Comparison of ENCODE assay signal across 2 cellular contexts in the genomic region with DNA sequence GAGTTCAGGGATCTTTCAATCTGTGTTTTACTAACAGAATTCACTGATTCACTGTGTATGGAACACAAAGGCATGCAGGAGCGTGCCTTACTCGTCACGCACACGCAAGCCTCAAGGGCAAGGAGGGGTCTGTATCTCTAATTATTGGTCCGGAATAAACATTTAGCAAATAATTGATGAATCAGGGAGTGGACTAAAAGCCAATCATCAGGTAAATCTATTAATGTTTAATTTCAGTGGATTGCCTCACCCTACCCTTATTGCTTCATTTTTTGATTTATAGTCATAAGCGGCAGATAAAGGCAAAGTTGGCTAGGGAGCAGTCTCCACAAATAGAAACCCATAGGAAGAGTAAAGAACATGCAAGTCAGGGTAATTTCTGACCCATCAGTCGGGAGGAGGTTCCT.
A peak's percentile ranks its signal among the peaks of the same experiment; 100 is the strongest.
TF ChIP-seq lines count a peak whose summit lies in the region.

No MANE protein-coding gene starts in this region.

TF ChIP-seq in liver, 16 proteins besides CTCF, POLR2A, EP300 and RAD21:
- peak; percentile 59 for TF ChIP-seq YY1 (IDR thresholded peaks at IDR 0.05)
- peak in 1 of 2 donors; percentile 17 for TF ChIP-seq GABPA (IDR thresholded peaks at IDR 0.05 in 1 of 2, conservative IDR thresholded peaks at IDR 0.05 in 1 of 2)
- TF ChIP-seq FOXA2 (IDR thresholded peaks at IDR 0.05), result peak; percentile 38
- peak; percentile 42 to 73 for TF ChIP-seq HNF4A (conservative IDR thresholded peaks at IDR 0.05)
- peak in 1 of 2 donors; percentile 80 for TF ChIP-seq RXRA (IDR thresholded peaks at IDR 0.05)
- TF ChIP-seq SP1 (IDR thresholded peaks at IDR 0.05), result peak; percentile 73
- TF ChIP-seq, protein P1, sequence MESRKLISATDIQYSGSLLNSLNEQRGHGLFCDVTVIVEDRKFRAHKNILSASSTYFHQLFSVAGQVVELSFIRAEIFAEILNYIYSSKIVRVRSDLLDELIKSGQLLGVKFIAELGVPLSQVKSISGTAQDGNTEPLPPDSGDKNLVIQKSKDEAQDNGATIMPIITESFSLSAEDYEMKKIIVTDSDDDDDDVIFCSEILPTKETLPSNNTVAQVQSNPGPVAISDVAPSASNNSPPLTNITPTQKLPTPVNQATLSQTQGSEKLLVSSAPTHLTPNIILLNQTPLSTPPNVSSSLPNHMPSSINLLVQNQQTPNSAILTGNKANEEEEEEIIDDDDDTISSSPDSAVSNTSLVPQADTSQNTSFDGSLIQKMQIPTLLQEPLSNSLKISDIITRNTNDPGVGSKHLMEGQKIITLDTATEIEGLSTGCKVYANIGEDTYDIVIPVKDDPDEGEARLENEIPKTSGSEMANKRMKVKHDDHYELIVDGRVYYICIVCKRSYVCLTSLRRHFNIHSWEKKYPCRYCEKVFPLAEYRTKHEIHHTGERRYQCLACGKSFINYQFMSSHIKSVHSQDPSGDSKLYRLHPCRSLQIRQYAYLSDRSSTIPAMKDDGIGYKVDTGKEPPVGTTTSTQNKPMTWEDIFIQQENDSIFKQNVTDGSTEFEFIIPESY (IDR thresholded peaks at IDR 0.05), result peak; percentile 57
- peak; percentile 49 to 74 for TF ChIP-seq JUND (IDR thresholded peaks at IDR 0.05)
- peak in 1 of 2 donors; percentile 38 for TF ChIP-seq EGR1 (IDR thresholded peaks at IDR 0.05; ENCODE audit: low read depth in 2 of 2)
- no peak for TF ChIP-seq FOXA1 (IDR thresholded peaks at IDR 0.05)
- no peak for TF ChIP-seq TAF1 (conservative IDR thresholded peaks at IDR 0.05)
- TF ChIP-seq, protein P2, sequence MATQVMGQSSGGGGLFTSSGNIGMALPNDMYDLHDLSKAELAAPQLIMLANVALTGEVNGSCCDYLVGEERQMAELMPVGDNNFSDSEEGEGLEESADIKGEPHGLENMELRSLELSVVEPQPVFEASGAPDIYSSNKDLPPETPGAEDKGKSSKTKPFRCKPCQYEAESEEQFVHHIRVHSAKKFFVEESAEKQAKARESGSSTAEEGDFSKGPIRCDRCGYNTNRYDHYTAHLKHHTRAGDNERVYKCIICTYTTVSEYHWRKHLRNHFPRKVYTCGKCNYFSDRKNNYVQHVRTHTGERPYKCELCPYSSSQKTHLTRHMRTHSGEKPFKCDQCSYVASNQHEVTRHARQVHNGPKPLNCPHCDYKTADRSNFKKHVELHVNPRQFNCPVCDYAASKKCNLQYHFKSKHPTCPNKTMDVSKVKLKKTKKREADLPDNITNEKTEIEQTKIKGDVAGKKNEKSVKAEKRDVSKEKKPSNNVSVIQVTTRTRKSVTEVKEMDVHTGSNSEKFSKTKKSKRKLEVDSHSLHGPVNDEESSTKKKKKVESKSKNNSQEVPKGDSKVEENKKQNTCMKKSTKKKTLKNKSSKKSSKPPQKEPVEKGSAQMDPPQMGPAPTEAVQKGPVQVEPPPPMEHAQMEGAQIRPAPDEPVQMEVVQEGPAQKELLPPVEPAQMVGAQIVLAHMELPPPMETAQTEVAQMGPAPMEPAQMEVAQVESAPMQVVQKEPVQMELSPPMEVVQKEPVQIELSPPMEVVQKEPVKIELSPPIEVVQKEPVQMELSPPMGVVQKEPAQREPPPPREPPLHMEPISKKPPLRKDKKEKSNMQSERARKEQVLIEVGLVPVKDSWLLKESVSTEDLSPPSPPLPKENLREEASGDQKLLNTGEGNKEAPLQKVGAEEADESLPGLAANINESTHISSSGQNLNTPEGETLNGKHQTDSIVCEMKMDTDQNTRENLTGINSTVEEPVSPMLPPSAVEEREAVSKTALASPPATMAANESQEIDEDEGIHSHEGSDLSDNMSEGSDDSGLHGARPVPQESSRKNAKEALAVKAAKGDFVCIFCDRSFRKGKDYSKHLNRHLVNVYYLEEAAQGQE (IDR thresholded peaks at IDR 0.05), result peak; percentile 74
- no peak for TF ChIP-seq NR2F2 (IDR thresholded peaks at IDR 0.05)
- TF ChIP-seq HNF4G (IDR thresholded peaks at IDR 0.05), result no peak
- TF ChIP-seq, protein P3, sequence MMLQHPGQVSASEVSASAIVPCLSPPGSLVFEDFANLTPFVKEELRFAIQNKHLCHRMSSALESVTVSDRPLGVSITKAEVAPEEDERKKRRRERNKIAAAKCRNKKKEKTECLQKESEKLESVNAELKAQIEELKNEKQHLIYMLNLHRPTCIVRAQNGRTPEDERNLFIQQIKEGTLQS (IDR thresholded peaks at IDR 0.05), result peak; percentile 76
- TF ChIP-seq, protein P4, sequence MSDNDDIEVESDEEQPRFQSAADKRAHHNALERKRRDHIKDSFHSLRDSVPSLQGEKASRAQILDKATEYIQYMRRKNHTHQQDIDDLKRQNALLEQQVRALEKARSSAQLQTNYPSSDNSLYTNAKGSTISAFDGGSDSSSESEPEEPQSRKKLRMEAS (IDR thresholded peaks at IDR 0.05), result peak; percentile 48

TF ChIP-seq in HepG2, 621 proteins besides CTCF, POLR2A, EP300 and RAD21:
- TF ChIP-seq FOXA1 (IDR thresholded peaks at IDR 0.05) (no peak), FOXA1 (CRISPR knock-in tag; IDR thresholded peaks at IDR 0.05) (no peak), NPAS2 (CRISPR knock-in tag; IDR thresholded peaks at IDR 0.05; ENCODE audit: borderline replicate concordance) (no peak), MEIS1 (CRISPR knock-in tag; IDR thresholded peaks at IDR 0.05; ENCODE audit: borderline replicate concordance) (no peak), RFXAP (CRISPR knock-in tag; IDR thresholded peaks at IDR 0.05; ENCODE audit: borderline replicate concordance) (no peak), NR2F1 (CRISPR knock-in tag; IDR thresholded peaks at IDR 0.05) (no peak), ZNF615 (CRISPR knock-in tag; IDR thresholded peaks at IDR 0.05; ENCODE audit: borderline replicate concordance) (no peak), ZNF234 (CRISPR knock-in tag; conservative IDR thresholded peaks at IDR 0.05) (no peak), MAFK (conservative IDR thresholded peaks at IDR 0.05 in 1 of 2, IDR thresholded peaks at IDR 0.05 in 1 of 2; ENCODE audit: low read length in 2 of 2) (no peak)
- TF ChIP-seq, protein P5, sequence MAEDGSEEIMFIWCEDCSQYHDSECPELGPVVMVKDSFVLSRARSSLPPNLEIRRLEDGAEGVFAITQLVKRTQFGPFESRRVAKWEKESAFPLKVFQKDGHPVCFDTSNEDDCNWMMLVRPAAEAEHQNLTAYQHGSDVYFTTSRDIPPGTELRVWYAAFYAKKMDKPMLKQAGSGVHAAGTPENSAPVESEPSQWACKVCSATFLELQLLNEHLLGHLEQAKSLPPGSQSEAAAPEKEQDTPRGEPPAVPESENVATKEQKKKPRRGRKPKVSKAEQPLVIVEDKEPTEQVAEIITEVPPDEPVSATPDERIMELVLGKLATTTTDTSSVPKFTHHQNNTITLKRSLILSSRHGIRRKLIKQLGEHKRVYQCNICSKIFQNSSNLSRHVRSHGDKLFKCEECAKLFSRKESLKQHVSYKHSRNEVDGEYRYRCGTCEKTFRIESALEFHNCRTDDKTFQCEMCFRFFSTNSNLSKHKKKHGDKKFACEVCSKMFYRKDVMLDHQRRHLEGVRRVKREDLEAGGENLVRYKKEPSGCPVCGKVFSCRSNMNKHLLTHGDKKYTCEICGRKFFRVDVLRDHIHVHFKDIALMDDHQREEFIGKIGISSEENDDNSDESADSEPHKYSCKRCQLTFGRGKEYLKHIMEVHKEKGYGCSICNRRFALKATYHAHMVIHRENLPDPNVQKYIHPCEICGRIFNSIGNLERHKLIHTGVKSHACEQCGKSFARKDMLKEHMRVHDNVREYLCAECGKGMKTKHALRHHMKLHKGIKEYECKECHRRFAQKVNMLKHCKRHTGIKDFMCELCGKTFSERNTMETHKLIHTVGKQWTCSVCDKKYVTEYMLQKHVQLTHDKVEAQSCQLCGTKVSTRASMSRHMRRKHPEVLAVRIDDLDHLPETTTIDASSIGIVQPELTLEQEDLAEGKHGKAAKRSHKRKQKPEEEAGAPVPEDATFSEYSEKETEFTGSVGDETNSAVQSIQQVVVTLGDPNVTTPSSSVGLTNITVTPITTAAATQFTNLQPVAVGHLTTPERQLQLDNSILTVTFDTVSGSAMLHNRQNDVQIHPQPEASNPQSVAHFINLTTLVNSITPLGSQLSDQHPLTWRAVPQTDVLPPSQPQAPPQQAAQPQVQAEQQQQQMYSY (CRISPR knock-in tag; IDR thresholded peaks at IDR 0.05), result no peak
- TF ChIP-seq, protein P6, sequence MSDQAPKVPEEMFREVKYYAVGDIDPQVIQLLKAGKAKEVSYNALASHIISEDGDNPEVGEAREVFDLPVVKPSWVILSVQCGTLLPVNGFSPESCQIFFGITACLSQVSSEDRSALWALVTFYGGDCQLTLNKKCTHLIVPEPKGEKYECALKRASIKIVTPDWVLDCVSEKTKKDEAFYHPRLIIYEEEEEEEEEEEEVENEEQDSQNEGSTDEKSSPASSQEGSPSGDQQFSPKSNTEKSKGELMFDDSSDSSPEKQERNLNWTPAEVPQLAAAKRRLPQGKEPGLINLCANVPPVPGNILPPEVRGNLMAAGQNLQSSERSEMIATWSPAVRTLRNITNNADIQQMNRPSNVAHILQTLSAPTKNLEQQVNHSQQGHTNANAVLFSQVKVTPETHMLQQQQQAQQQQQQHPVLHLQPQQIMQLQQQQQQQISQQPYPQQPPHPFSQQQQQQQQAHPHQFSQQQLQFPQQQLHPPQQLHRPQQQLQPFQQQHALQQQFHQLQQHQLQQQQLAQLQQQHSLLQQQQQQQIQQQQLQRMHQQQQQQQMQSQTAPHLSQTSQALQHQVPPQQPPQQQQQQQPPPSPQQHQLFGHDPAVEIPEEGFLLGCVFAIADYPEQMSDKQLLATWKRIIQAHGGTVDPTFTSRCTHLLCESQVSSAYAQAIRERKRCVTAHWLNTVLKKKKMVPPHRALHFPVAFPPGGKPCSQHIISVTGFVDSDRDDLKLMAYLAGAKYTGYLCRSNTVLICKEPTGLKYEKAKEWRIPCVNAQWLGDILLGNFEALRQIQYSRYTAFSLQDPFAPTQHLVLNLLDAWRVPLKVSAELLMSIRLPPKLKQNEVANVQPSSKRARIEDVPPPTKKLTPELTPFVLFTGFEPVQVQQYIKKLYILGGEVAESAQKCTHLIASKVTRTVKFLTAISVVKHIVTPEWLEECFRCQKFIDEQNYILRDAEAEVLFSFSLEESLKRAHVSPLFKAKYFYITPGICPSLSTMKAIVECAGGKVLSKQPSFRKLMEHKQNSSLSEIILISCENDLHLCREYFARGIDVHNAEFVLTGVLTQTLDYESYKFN (CRISPR knock-in tag; conservative IDR thresholded peaks at IDR 0.05), result no peak
